ENCODE assay signal across 17 cellular contexts in the genomic region with DNA sequence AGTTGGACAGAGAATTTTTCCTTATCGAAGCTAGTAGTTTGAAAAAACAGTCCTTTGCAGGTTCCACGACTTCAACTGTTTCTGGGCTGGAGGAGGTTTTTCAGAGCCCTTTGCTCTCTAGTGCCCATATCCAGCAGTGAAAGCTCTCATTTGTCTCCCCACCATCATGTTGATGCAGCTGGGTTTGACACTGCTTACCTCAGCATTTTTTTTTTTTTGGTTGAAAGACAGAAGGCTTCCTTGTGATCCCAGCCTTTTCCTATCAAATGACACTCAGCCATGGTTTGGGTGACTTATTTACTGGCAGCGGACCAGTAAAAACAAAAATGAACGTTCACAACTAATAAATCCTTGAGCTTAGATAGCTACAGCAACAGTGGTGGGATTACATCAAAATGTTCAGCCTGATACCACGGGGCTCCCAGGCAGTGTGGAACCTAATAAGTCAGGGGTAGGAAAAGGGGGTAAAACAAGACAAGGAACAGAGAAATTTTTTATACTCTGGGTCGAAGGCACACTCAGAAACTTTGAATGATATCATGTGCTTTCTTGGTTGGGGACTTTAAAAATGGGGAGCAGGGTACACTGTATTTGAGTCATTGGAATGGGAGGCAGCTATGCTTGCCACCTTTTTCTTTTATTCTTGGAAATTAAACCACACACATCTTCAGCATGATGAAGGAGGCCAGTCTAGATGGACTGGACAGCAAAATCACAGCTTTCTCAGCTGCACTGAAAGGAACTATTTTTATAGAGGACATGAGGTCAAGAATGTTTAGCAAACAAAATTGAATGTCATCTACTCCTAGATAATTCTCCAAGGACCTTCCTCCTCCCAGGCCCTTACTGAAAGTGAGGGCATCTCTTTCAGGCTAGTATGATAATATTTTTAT.
DNase-seq lines count a peak whose midpoint lies in the region; ATAC-seq, FAIRE-seq and TF ChIP-seq lines count a peak whose summit lies in the region.
"Had no signal": no experiment of that assay in that cellular context is flagged by ENCODE, and none has a peak within 500 bp of the region (broad histone marks: within the 10 kb centered on the region; RNA-seq: fewer than 3 reads in every experiment).

No MANE protein-coding gene starts in this region.

- 8% methylated on average over 6 of the region's 6 CpGs for WGBS in A549 (ENCODE audit: missing lambda C conversion rate)

- no peak for TF ChIP-seq RAD21 in A549 (conservative IDR thresholded peaks at IDR 0.05 in 1 of 2, IDR thresholded peaks at IDR 0.05 in 1 of 2)

- DNase-seq in A549 (ENCODE audit: low read depth in 1 of 2, low spot score in 1 of 2) (no peak), LNCaP clone FGC (ENCODE audit: low read depth) (peak; percentile 92), fibroblast of mammary gland (ENCODE audit: low read depth) (peak; percentile 34), medulla oblongata (ENCODE audit: extremely low spot score) (peak; percentile 36), DMS153 (lab: John Stamatoyannopoulos, UW) (no peak), NCI-H1930 (lab: John Stamatoyannopoulos, UW) (no peak)
- DNase-seq in effector CD8-positive, alpha-beta T cell (lab: John Stamatoyannopoulos, UW) = no peak
- DNase-seq: activated CD4-positive, alpha-beta T cell treated with anti-CD3 and anti-CD28 coated beads, Interleukin-2, amount 50 U/mL, for 48 hours; DMS 273 treated with DMSO at 0.1 percent for 48 hours; MV-4-11; NCI-H526; ovary; stimulated activated CD4-positive, alpha-beta T cell treated with anti-CD3 and anti-CD28 coated beads, Interleukin-2, amount 100 ng/mL, for 48 hours; stimulated activated naive B cell treated with anti-CD40 and anti-IgM and Interleukin-4, amounts not matched to agents 10 μg/mL and 1 μg/mL and 100 μg/mL, for 72 hours; T-helper 9 cell had no signal

- no peak for FAIRE-seq in A549 (lab: Jason Lieb, UNC)

- no peak for TF ChIP-seq CTCF in A549 (IDR thresholded peaks at IDR 0.05)
- no peak for TF ChIP-seq CTCF in LNCaP clone FGC (IDR thresholded peaks at IDR 0.05; ENCODE audit: control insufficient read depth, extremely low read depth, insufficient read depth)
- no peak for TF ChIP-seq CTCF in fibroblast of mammary gland (conservative IDR thresholded peaks at IDR 0.05; ENCODE audit: control insufficient read depth, insufficient read depth, low read depth, low read length)

- H3K4me2 ChIP-seq in A549 = no peak overlapping the region

- TF ChIP-seq POLR2A in A549 (IDR thresholded peaks at IDR 0.05; ENCODE audit: low read length) = no peak

- TF ChIP-seq EP300 in A549 (IDR thresholded peaks at IDR 0.05) = no peak

- ATAC-seq in A549 (no peak), HG03097 (IDR thresholded peaks at IDR 0.05; ENCODE audit: low FRiP score, unreplicated experiment) (no peak)
- ATAC-seq: stimulated activated naive B cell treated with anti-CD40 and anti-IgM and Interleukin-4, amounts not matched to agents 10 μg/mL and 1 μg/mL and 100 μg/mL, for 72 hours had no signal

- no peaks in the 10 kb centered on the region for H3K9me3 ChIP-seq in A549
- H3K9me3 ChIP-seq: ovary had no signal

- no peak overlapping the region for H3K4me3 ChIP-seq in A549
- peak overlapping the region; percentile 21; the same call in 1 of the 2 replicates for H3K4me3 ChIP-seq in LNCaP clone FGC (ENCODE audit: low read depth, low read length)
- H3K4me3 ChIP-seq in fibroblast of mammary gland (ENCODE audit: control insufficient read depth, low read depth, low read length) = no peak overlapping the region
- H3K4me3 ChIP-seq: ovary had no signal

- no peaks in the 10 kb centered on the region for H3K4me1 ChIP-seq in A549

- POLR2A ChIA-PET in A549 (lab: Yijun Ruan, JAX) = no interaction called here

- CTCF ChIA-PET in A549 (lab: Yijun Ruan, JAX) = interaction anchor here (0.6 to 2.0 kb wide), 4 partner anchors 15 to 765 kb away, joined by 3 to 6 read pairs (median 3); no protein-coding TSS in a partner anchor

- no peak overlapping the region for H3K27ac ChIP-seq in A549
- H3K27ac ChIP-seq: HL-60, ovary had no signal

TF ChIP-seq in A549, 52 proteins besides CTCF, POLR2A, EP300 and RAD21:
- TF ChIP-seq MAFK (IDR thresholded peaks at IDR 0.05; ENCODE audit: partially characterized antibody) = peak; percentile 76
- TF ChIP-seq, protein P1, sequence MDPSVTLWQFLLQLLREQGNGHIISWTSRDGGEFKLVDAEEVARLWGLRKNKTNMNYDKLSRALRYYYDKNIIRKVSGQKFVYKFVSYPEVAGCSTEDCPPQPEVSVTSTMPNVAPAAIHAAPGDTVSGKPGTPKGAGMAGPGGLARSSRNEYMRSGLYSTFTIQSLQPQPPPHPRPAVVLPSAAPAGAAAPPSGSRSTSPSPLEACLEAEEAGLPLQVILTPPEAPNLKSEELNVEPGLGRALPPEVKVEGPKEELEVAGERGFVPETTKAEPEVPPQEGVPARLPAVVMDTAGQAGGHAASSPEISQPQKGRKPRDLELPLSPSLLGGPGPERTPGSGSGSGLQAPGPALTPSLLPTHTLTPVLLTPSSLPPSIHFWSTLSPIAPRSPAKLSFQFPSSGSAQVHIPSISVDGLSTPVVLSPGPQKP (IDR thresholded peaks at IDR 0.05; ENCODE audit: low read depth, low read length) = no peak

Comparison
In these comparisons a context has a peak if more than half of its experiments do, and no peak if none do; other contexts are left out.
1. DNase-seq: peak in LNCaP clone FGC (single experiment), fibroblast of mammary gland (single experiment) and medulla oblongata (single experiment); none in A549 (0 of 2), DMS153 (single experiment), NCI-H1930 (0 of 2) and effector CD8-positive, alpha-beta T cell (single experiment).